ENCODE assay signal across 29 cellular contexts in genomic region chr2:3343012-3343411, GRCh38.
"Had no signal": no experiment of that assay in that cellular context is flagged by ENCODE, and none has a peak within 500 bp of the region (broad histone marks: within the 10 kb centered on the region; RNA-seq: fewer than 3 reads in every experiment).

No MANE protein-coding gene starts in this region.

- H3K9me3 Mint-ChIP-seq: activated naive CD8-positive, alpha-beta T cell treated with anti-CD3 and anti-CD28 coated beads, Interleukin-2, amount 10 ng/mL, durations not matched to agents 7 days and 5 days; activated T-cell treated with anti-CD3 and anti-CD28 coated beads, Interleukin-2, amount 50 U/mL, for 4 hours; T-helper 2 cell treated with Interferon-gamma antibody and Interleukin-4, amounts not matched to agents 5 μg/mL and 100 μg/mL, for 36 hours had no signal

- H3K4me3 ChIP-seq: adrenal gland, Peyer's patch, SJCRH30 had no signal

- H3K4me3 Mint-ChIP-seq: activated naive CD8-positive, alpha-beta T cell treated with anti-CD3 and anti-CD28 coated beads, Interleukin-2, amount 10 ng/mL, durations not matched to agents 7 days and 5 days; activated T-cell treated with anti-CD3 and anti-CD28 coated beads, Interleukin-2, amount 50 U/mL, for 4 hours; T-helper 2 cell treated with Interferon-gamma antibody and Interleukin-4, amounts not matched to agents 5 μg/mL and 100 μg/mL, for 36 hours had no signal

- H3K27ac ChIP-seq: adrenal gland, Peyer's patch, RWPE1, SJCRH30 had no signal

- H3K4me2 ChIP-seq: SK-N-SH had no signal

- ATAC-seq: activated T-cell treated with anti-CD3 and anti-CD28 coated beads, Interleukin-2, amount 50 U/mL, for 4 hours had no signal

- H3K4me1 ChIP-seq: adrenal gland, Peyer's patch, SJCRH30 had no signal

- DNase-seq: activated CD4-positive, alpha-beta T cell treated with anti-CD3 and anti-CD28 coated beads for 48 hours; activated CD4-positive, alpha-beta T cell treated with anti-CD3 and anti-CD28 coated beads, Interleukin-2, amount 50 U/mL, for 48 hours; activated CD4-positive, CD25-positive, alpha-beta regulatory T cell treated with anti-CD3 and anti-CD28 coated beads, Interleukin-2, amount 50 U/mL, for 72 hours; activated CD8-positive, alpha-beta memory T cell treated with anti-CD3 and anti-CD28 coated beads for 24 hours; activated gamma-delta T cell; activated naive CD4-positive, alpha-beta T cell treated with anti-CD3 and anti-CD28 coated beads, Interleukin-2, amount 50 U/mL, for 16 hours; activated naive CD8-positive, alpha-beta T cell treated with anti-CD3 and anti-CD28 coated beads, Interleukin-2, amount 10 ng/mL, durations not matched to agents 7 days and 5 days; activated T-cell treated with anti-CD3 and anti-CD28 coated beads, Interleukin-2, amount 50 U/mL, for 4 hours; adrenal gland; anterior cingulate cortex; Kasumi-1; KBM-7; MV-4-11; NCI-H1092 treated with DMSO at 0.1 percent for 48 hours; NCI-H1417 treated with DMSO at 0.1 percent for 48 hours; NCI-H1694; NCI-H2029; NCI-H345; NCI-H510A; NCI-H69; NK-92 treated with Interleukin-12 subunit alpha and Interleukin-12 subunit beta, amount 100 ng/mL, for 24 hours; OCI-M1; Peyer's patch; Right ventricle myocardium superior; SJCRH30; SK-N-SH; SW 1271 had no signal

- H3K27me3 Mint-ChIP-seq: activated naive CD8-positive, alpha-beta T cell treated with anti-CD3 and anti-CD28 coated beads, Interleukin-2, amount 10 ng/mL, durations not matched to agents 7 days and 5 days had no signal

- H3K27ac Mint-ChIP-seq: activated naive CD8-positive, alpha-beta T cell treated with anti-CD3 and anti-CD28 coated beads, Interleukin-2, amount 10 ng/mL, durations not matched to agents 7 days and 5 days; T-helper 2 cell treated with Interferon-gamma antibody and Interleukin-4, amounts not matched to agents 5 μg/mL and 100 μg/mL, for 36 hours had no signal

- H3K27me3 ChIP-seq: adrenal gland, Peyer's patch, SJCRH30 had no signal

- H3K9me3 ChIP-seq: adrenal gland, Peyer's patch, SJCRH30, SK-N-SH had no signal

- H3K9me2 ChIP-seq: SK-N-SH had no signal

- H3K36me3 ChIP-seq: adrenal gland had no signal
